In genomic region chr14:102080183-102081080, GRCh38 we compare ENCODE assay signal across 18 cellular contexts. TPM values are rescaled to one million over a fixed set of nuclear protein-coding genes. Genes with fewer than 3 reads are reported as not detected.
DNase-seq lines count a peak whose midpoint lies in the region; ATAC-seq and TF ChIP-seq lines count a peak whose summit lies in the region.
"Had no signal": no experiment of that assay in that cellular context is flagged by ENCODE, and none has a peak within 500 bp of the region (broad histone marks: within the 10 kb centered on the region; RNA-seq: fewer than 3 reads in every experiment).

No MANE protein-coding gene starts in this region.

- no peak for TF ChIP-seq POLR2A in NB4 (IDR thresholded peaks at IDR 0.05; ENCODE audit: extremely low read depth, insufficient read length)

- no peak for ATAC-seq in GM18907 (IDR thresholded peaks at IDR 0.05; ENCODE audit: unreplicated experiment)
- no peak for ATAC-seq in GM18873 (IDR thresholded peaks at IDR 0.05; ENCODE audit: low FRiP score, unreplicated experiment)
- ATAC-seq: gastrocnemius medialis had no signal

- DNase-seq in activated naive CD4-positive, alpha-beta T cell (lab: John Stamatoyannopoulos, UW) = no peak
- DNase-seq in NB4 (ENCODE audit: low read depth) (no peak), chondrocyte (ENCODE audit: low spot score) (peak; percentile 13), type B pancreatic cell (ENCODE audit: extremely low spot score, unreplicated experiment) (no peak), RWPE1 (ENCODE audit: low spot score) (no peak)
- DNase-seq: activated CD8-positive, alpha-beta memory T cell treated with anti-CD3 and anti-CD28 coated beads for 24 hours; dorsolateral prefrontal cortex; gastrocnemius medialis; GDM1; midbrain; NCI-H1105 treated with DMSO at 0.1 percent for 48 hours; NCI-H774 had no signal

- no peak for TF ChIP-seq CTCF in NB4 (IDR thresholded peaks at IDR 0.05; ENCODE audit: low read depth, low read length)
- no peak for TF ChIP-seq CTCF in chondrocyte (IDR thresholded peaks at IDR 0.05)
- no peak for TF ChIP-seq CTCF in type B pancreatic cell (conservative IDR thresholded peaks at IDR 0.05)
- no peak for TF ChIP-seq CTCF in RWPE1 (conservative IDR thresholded peaks at IDR 0.05; ENCODE audit: low read depth)

- peaks cover 44% of the 10 kb centered on the region for H3K36me3 Mint-ChIP-seq in activated naive CD4-positive, alpha-beta T cell treated with anti-CD3 and anti-CD28 coated beads, Interleukin-2, amount 50 U/mL, for 24 hours
- H3K36me3 Mint-ChIP-seq in chondrocyte (ENCODE audit: low read depth) = peaks cover 53% of the 10 kb centered on the region
- H3K36me3 Mint-ChIP-seq in type B pancreatic cell = peaks cover 64% of the 10 kb centered on the region

- POLR2A ChIA-PET in RWPE1 (lab: Yijun Ruan, JAX; ENCODE audit: low non-redundant PET) = no interaction called here

- H3K4me3 ChIP-seq in NB4 (ENCODE audit: low read depth, low read length) = peak overlapping the region; percentile 92
- H3K4me3 ChIP-seq: gastrocnemius medialis, HAP-1, right lobe of liver had no signal

- no peak overlapping the region for H3K27ac ChIP-seq in RWPE1
- H3K27ac ChIP-seq: gastrocnemius medialis, KMS-11, right lobe of liver had no signal

- CTCF ChIA-PET in RWPE1 (lab: Yijun Ruan, JAX) = no interaction called here

- peak overlapping the region; percentile 41 for H3K27ac Mint-ChIP-seq in activated naive CD4-positive, alpha-beta T cell treated with anti-CD3 and anti-CD28 coated beads, Interleukin-2, amount 50 U/mL, for 24 hours
- H3K27ac Mint-ChIP-seq in chondrocyte (ENCODE audit: unreplicated experiment) = peak overlapping the region; percentile 17
- peak overlapping the region; percentile 60 for H3K27ac Mint-ChIP-seq in type B pancreatic cell

- no peaks in the 10 kb centered on the region for H3K27me3 Mint-ChIP-seq in activated naive CD4-positive, alpha-beta T cell treated with anti-CD3 and anti-CD28 coated beads, Interleukin-2, amount 50 U/mL, for 24 hours
- H3K27me3 Mint-ChIP-seq in chondrocyte (ENCODE audit: low read depth) (no peaks in the 10 kb centered on the region), type B pancreatic cell (no peaks in the 10 kb centered on the region)

- H3K4me1 Mint-ChIP-seq in activated naive CD4-positive, alpha-beta T cell treated with anti-CD3 and anti-CD28 coated beads, Interleukin-2, amount 50 U/mL, for 24 hours = peaks cover 49% of the 10 kb centered on the region
- H3K4me1 Mint-ChIP-seq in chondrocyte (ENCODE audit: low read depth) (peaks cover 34% of the 10 kb centered on the region), type B pancreatic cell (ENCODE audit: unreplicated experiment) (peaks cover 32% of the 10 kb centered on the region)

- H3K4me3 Mint-ChIP-seq in activated naive CD4-positive, alpha-beta T cell treated with anti-CD3 and anti-CD28 coated beads, Interleukin-2, amount 50 U/mL, for 24 hours = peak overlapping the region; percentile 51
- H3K4me3 Mint-ChIP-seq in chondrocyte (ENCODE audit: unreplicated experiment) (no peak overlapping the region), type B pancreatic cell (no peak overlapping the region)

- no peaks in the 10 kb centered on the region for H3K9me3 Mint-ChIP-seq in activated naive CD4-positive, alpha-beta T cell treated with anti-CD3 and anti-CD28 coated beads, Interleukin-2, amount 50 U/mL, for 24 hours
- H3K9me3 Mint-ChIP-seq in chondrocyte (ENCODE audit: low read depth) = no peaks in the 10 kb centered on the region
- no peaks in the 10 kb centered on the region for H3K9me3 Mint-ChIP-seq in type B pancreatic cell

RNA-seq across cellular contexts. Expression of gene HSP90AA1, which starts 6.4 kb away (rescaled TPM):
- total RNA-seq in chondrocyte = 239 to 400 TPM (median 242 TPM) in 3 replicates
- total RNA-seq in type B pancreatic cell (ENCODE audit: low replicate concordance) = 585 and 652 TPM in 2 replicates

RNA-seq across cellular contexts. Expression of gene WDR20, which starts 59.3 kb away (rescaled TPM):
- 20.8 to 28.8 TPM (median 23.0 TPM) in 3 replicates for total RNA-seq in chondrocyte
- total RNA-seq in type B pancreatic cell (ENCODE audit: low replicate concordance) = 33.4 and 49.7 TPM in 2 replicates
